10 cellular contexts compared by ENCODE assay signal in genomic region chr4:151540728-151541437, GRCh38.
DNase-seq lines count a peak whose midpoint lies in the region; ATAC-seq and TF ChIP-seq lines count a peak whose summit lies in the region.
"Had no signal": no experiment of that assay in that cellular context is flagged by ENCODE, and none has a peak within 500 bp of the region (broad histone marks: within the 10 kb centered on the region; RNA-seq: fewer than 3 reads in every experiment).

No MANE protein-coding gene starts in this region.

- no peak overlapping the region for H3K4me3 ChIP-seq in RWPE2 (ENCODE audit: severe bottlenecking)
- no peak overlapping the region for H3K4me3 ChIP-seq in thyroid gland (replicated peaks in 1 of 3)
- H3K4me3 ChIP-seq: ascending aorta had no signal

- no peaks in the 10 kb centered on the region for H3K9me3 ChIP-seq in RWPE2 (ENCODE audit: severe bottlenecking)
- H3K9me3 ChIP-seq in thyroid gland: no peaks in the 10 kb centered on the region
- H3K9me3 ChIP-seq: ascending aorta had no signal

- peaks cover 48% of the 10 kb centered on the region for H3K4me1 Mint-ChIP-seq in HFFc6 (ENCODE audit: low read depth)

- H3K36me3 ChIP-seq in RWPE2 (ENCODE audit: low read depth) (no peaks in the 10 kb centered on the region), thyroid gland (no peaks in the 10 kb centered on the region)
- H3K36me3 ChIP-seq: ascending aorta had no signal

- intact Hi-C loops in thyroid gland (cut with DNase I): no loop called here

- ATAC-seq in RWPE2 (ENCODE audit: low read depth) (peak; percentile 93), foreskin keratinocyte (peak; percentile 92), HG03095 (IDR thresholded peaks at IDR 0.05; ENCODE audit: unreplicated experiment) (no peak)
- ATAC-seq: HepG2 had no signal

- TF ChIP-seq CTCF in HFFc6 (IDR thresholded peaks at IDR 0.05) (no peak), RWPE2 (IDR thresholded peaks at IDR 0.05; ENCODE audit: poor library complexity, severe bottlenecking) (no peak), foreskin keratinocyte (conservative IDR thresholded peaks at IDR 0.05) (no peak), thyroid gland (IDR thresholded peaks at IDR 0.05) (no peak)

- no peaks in the 10 kb centered on the region for H3K9me3 Mint-ChIP-seq in HFFc6

- no peaks in the 10 kb centered on the region for H3K36me3 Mint-ChIP-seq in HFFc6 (ENCODE audit: low read depth)

- no peak for TF ChIP-seq POLR2A in thyroid gland (IDR thresholded peaks at IDR 0.05)

- peak; percentile 99 for DNase-seq in HFFc6
- DNase-seq in RWPE2 (ENCODE audit: low spot score): peak; percentile 92
- DNase-seq in foreskin keratinocyte: peak; percentile 100
- DNase-seq in thyroid gland: no peak
- DNase-seq in stimulated activated CD4-positive, alpha-beta T cell treated with anti-CD3 and anti-CD28 coated beads, Interleukin-1b, Interleukin-23, amount 100 ng/mL, for 48 hours: no peak
- no peak for DNase-seq in medulla oblongata (ENCODE audit: extremely low spot score)
- DNase-seq in retina: no peak

- H3K27me3 Mint-ChIP-seq in HFFc6 (ENCODE audit: insufficient read depth): no peaks in the 10 kb centered on the region; the same call in 1 of the 2 replicates

- WGBS in thyroid gland, 2 donors: 38% methylated on average over 3 of the region's 3 CpGs

- peaks cover 38% of the 10 kb centered on the region for H3K4me1 ChIP-seq in RWPE2 (ENCODE audit: insufficient read depth, poor library complexity, severe bottlenecking)
- H3K4me1 ChIP-seq in foreskin keratinocyte: peaks cover 21% of the 10 kb centered on the region
- H3K4me1 ChIP-seq in thyroid gland: peaks cover 16 to 38% of the 10 kb centered on the region in 2 donors
- H3K4me1 ChIP-seq: ascending aorta had no signal

- peak overlapping the region; percentile 75 for H3K4me3 Mint-ChIP-seq in HFFc6

- H3K27me3 ChIP-seq in RWPE2 (ENCODE audit: insufficient read depth, poor library complexity, severe bottlenecking): no peaks in the 10 kb centered on the region
- H3K27me3 ChIP-seq in foreskin keratinocyte: no peaks in the 10 kb centered on the region
- no peaks in the 10 kb centered on the region for H3K27me3 ChIP-seq in thyroid gland
- H3K27me3 ChIP-seq: ascending aorta had no signal

- H3K27ac ChIP-seq in RWPE2 (ENCODE audit: poor library complexity, severe bottlenecking) (peak overlapping the region; percentile 96), foreskin keratinocyte (peak overlapping the region; percentile 100), thyroid gland (peak overlapping the region; percentile 21 to 73 (median 26))
- H3K27ac ChIP-seq: ascending aorta had no signal

- H3K27ac Mint-ChIP-seq in HFFc6: peak overlapping the region; percentile 97

Comparison
In these comparisons a context has a peak if more than half of its experiments do, and no peak if none do; other contexts are left out.
1. DNase-seq: peak in HFFc6 (single experiment), RWPE2 (single experiment) and foreskin keratinocyte (2 of 2); none in thyroid gland (0 of 2), stimulated activated CD4-positive, alpha-beta T cell treated with anti-CD3 and anti-CD28 coated beads, Interleukin-1b, Interleukin-23, amount 100 ng/mL, for 48 hours (single experiment), medulla oblongata (single experiment) and retina (single experiment).
2. H3K27ac ChIP-seq: peak in every context shown above with its lines; median percentile 100 in foreskin keratinocyte; 96 in RWPE2; 26 in thyroid gland.